In the genomic region with DNA sequence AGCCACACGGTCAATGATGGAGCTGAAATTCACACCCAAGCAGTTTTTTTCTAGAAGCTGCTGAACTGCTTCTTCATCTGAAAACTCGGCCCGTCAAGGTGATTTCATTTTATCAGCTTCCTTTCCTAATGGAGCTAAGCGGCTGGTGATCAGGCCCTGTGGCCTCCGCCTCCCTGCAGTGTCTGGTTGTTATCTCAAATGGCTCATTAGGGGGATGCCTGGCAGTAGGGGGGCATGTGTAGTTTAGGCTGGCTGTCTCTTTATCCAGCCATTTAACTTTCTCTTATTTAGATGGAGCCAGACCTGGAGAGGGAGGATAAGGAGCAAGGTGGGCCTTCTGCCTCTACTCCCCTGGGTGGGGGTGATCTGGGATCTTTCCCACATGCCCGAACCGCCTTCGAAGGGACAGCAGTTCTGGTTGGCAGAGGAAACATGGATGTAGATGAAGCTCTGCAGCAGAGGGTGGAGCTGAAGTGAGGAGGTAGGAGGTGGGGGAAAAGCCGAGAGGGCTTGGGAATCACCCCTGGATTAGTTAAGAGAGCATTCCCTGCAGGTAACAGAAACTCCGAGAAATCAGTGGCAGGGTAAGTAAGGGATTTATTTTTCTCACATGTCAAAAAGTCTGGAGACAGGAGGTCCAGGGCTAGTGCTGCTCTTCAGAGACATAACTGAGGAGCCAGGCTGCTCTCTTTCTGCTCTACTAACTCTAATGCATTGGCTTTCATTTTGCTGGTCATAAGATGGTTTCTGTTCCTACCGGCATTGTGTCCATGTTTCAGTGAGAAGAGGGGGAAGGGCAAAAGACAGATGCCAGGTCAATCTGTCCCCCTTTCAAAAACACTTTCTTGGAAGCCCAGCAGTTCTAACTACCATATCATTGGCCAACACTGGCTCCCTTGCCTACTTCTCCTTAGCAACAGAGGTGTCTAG, we compare ENCODE assay signal across 1 cellular context.
TF ChIP-seq lines count a peak whose summit lies in the region.

No MANE protein-coding gene starts in this region.

TF ChIP-seq in neural cell, 6 proteins besides CTCF, POLR2A, EP300 and RAD21:
- TF ChIP-seq EZH2 (IDR thresholded peaks at IDR 0.05; ENCODE audit: borderline replicate concordance, insufficient read depth, low read length, poor library complexity, severe bottlenecking), result no peak
- TF ChIP-seq, protein P1, sequence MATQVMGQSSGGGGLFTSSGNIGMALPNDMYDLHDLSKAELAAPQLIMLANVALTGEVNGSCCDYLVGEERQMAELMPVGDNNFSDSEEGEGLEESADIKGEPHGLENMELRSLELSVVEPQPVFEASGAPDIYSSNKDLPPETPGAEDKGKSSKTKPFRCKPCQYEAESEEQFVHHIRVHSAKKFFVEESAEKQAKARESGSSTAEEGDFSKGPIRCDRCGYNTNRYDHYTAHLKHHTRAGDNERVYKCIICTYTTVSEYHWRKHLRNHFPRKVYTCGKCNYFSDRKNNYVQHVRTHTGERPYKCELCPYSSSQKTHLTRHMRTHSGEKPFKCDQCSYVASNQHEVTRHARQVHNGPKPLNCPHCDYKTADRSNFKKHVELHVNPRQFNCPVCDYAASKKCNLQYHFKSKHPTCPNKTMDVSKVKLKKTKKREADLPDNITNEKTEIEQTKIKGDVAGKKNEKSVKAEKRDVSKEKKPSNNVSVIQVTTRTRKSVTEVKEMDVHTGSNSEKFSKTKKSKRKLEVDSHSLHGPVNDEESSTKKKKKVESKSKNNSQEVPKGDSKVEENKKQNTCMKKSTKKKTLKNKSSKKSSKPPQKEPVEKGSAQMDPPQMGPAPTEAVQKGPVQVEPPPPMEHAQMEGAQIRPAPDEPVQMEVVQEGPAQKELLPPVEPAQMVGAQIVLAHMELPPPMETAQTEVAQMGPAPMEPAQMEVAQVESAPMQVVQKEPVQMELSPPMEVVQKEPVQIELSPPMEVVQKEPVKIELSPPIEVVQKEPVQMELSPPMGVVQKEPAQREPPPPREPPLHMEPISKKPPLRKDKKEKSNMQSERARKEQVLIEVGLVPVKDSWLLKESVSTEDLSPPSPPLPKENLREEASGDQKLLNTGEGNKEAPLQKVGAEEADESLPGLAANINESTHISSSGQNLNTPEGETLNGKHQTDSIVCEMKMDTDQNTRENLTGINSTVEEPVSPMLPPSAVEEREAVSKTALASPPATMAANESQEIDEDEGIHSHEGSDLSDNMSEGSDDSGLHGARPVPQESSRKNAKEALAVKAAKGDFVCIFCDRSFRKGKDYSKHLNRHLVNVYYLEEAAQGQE (IDR thresholded peaks at IDR 0.05; ENCODE audit: borderline replicate concordance), result no peak
- peak; percentile 15 for TF ChIP-seq POLR2AphosphoS5 (IDR thresholded peaks at IDR 0.05)
